In the genomic region with DNA sequence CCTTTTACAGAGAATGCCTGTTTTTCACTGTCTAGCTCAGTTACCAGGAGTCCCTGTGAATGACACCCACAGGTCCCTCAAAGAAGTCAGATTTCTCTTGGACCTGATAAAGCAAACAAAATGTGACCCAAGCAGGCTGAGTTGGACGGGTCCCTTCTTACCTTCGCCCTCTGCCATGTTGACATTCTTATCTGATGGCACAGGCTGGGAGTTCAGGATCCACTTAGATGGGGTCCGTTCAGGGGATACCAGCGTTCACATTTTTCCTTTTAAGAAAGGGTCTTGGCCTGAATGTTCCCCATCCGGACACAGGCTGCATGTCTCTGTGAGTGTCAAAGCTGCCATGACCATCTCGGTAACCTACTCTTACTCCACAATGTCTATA, we compare ENCODE assay signal across 3 cellular contexts.
A peak's percentile ranks its signal among the peaks of the same experiment; 100 is the strongest.
TF ChIP-seq lines count a peak whose summit lies in the region.

No MANE protein-coding gene starts in this region.

TF ChIP-seq in liver, 16 proteins besides CTCF, POLR2A, EP300 and RAD21:
- TF ChIP-seq SP1 (IDR thresholded peaks at IDR 0.05): peak; percentile 46
- peak; percentile 80 to 81 for TF ChIP-seq HNF4A (conservative IDR thresholded peaks at IDR 0.05)
- TF ChIP-seq, protein P1, sequence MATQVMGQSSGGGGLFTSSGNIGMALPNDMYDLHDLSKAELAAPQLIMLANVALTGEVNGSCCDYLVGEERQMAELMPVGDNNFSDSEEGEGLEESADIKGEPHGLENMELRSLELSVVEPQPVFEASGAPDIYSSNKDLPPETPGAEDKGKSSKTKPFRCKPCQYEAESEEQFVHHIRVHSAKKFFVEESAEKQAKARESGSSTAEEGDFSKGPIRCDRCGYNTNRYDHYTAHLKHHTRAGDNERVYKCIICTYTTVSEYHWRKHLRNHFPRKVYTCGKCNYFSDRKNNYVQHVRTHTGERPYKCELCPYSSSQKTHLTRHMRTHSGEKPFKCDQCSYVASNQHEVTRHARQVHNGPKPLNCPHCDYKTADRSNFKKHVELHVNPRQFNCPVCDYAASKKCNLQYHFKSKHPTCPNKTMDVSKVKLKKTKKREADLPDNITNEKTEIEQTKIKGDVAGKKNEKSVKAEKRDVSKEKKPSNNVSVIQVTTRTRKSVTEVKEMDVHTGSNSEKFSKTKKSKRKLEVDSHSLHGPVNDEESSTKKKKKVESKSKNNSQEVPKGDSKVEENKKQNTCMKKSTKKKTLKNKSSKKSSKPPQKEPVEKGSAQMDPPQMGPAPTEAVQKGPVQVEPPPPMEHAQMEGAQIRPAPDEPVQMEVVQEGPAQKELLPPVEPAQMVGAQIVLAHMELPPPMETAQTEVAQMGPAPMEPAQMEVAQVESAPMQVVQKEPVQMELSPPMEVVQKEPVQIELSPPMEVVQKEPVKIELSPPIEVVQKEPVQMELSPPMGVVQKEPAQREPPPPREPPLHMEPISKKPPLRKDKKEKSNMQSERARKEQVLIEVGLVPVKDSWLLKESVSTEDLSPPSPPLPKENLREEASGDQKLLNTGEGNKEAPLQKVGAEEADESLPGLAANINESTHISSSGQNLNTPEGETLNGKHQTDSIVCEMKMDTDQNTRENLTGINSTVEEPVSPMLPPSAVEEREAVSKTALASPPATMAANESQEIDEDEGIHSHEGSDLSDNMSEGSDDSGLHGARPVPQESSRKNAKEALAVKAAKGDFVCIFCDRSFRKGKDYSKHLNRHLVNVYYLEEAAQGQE (IDR thresholded peaks at IDR 0.05): no peak
- TF ChIP-seq JUND (IDR thresholded peaks at IDR 0.05): peak in 1 of 2 donors; percentile 21
- no peak for TF ChIP-seq ZBTB33 (IDR thresholded peaks at IDR 0.05)
- TF ChIP-seq RXRA (IDR thresholded peaks at IDR 0.05): peak; percentile 61 to 73
- peak; percentile 45 for TF ChIP-seq MAX (IDR thresholded peaks at IDR 0.05)
- TF ChIP-seq, protein P2, sequence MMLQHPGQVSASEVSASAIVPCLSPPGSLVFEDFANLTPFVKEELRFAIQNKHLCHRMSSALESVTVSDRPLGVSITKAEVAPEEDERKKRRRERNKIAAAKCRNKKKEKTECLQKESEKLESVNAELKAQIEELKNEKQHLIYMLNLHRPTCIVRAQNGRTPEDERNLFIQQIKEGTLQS (IDR thresholded peaks at IDR 0.05): no peak
- no peak for TF ChIP-seq TAF1 (conservative IDR thresholded peaks at IDR 0.05)
- TF ChIP-seq YY1 (IDR thresholded peaks at IDR 0.05): peak; percentile 42
- TF ChIP-seq FOXA1 (IDR thresholded peaks at IDR 0.05): peak; percentile 53
- TF ChIP-seq HNF4G (IDR thresholded peaks at IDR 0.05): peak; percentile 13
- TF ChIP-seq EGR1 (IDR thresholded peaks at IDR 0.05; ENCODE audit: low read depth in 2 of 2): peak in 1 of 2 donors; percentile 12
- no peak for TF ChIP-seq NR2F2 (IDR thresholded peaks at IDR 0.05)
- TF ChIP-seq FOXA2 (IDR thresholded peaks at IDR 0.05): peak; percentile 80
- TF ChIP-seq GABPA (IDR thresholded peaks at IDR 0.05 in 1 of 2, conservative IDR thresholded peaks at IDR 0.05 in 1 of 2): no peak

TF ChIP-seq in HepG2, 621 proteins besides CTCF, POLR2A, EP300 and RAD21 (continues in another document):
- TF ChIP-seq, protein P3, sequence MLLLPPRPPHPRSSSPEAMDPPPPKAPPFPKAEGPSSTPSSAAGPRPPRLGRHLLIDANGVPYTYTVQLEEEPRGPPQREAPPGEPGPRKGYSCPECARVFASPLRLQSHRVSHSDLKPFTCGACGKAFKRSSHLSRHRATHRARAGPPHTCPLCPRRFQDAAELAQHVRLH (CRISPR knock-in tag; IDR thresholded peaks at IDR 0.05; ENCODE audit: borderline replicate concordance, low read depth): no peak
- TF ChIP-seq ADNP (CRISPR knock-in tag; IDR thresholded peaks at IDR 0.05) (no peak), ZNF556 (CRISPR knock-in tag; IDR thresholded peaks at IDR 0.05; ENCODE audit: borderline replicate concordance) (no peak), ZNF674 (CRISPR knock-in tag; IDR thresholded peaks at IDR 0.05; ENCODE audit: low read depth) (no peak), SIN3A (IDR thresholded peaks at IDR 0.05; ENCODE audit: borderline replicate concordance, low read depth, low read length) (no peak), ZNF101 (CRISPR knock-in tag; IDR thresholded peaks at IDR 0.05; ENCODE audit: borderline replicate concordance, low read depth) (no peak), KIAA2018 (CRISPR knock-in tag; IDR thresholded peaks at IDR 0.05; ENCODE audit: borderline replicate concordance) (no peak), NCOA1 (CRISPR knock-in tag; IDR thresholded peaks at IDR 0.05) (no peak), ZNF274 (CRISPR knock-in tag; IDR thresholded peaks at IDR 0.05) (no peak), CENPBD1 (CRISPR knock-in tag; IDR thresholded peaks at IDR 0.05; ENCODE audit: borderline replicate concordance, low read depth) (no peak), ZKSCAN1 (IDR thresholded peaks at IDR 0.05; ENCODE audit: low read length) (no peak), EEA1 (CRISPR knock-in tag; IDR thresholded peaks at IDR 0.05; ENCODE audit: borderline replicate concordance) (no peak), ZFP62 (CRISPR knock-in tag; IDR thresholded peaks at IDR 0.05) (no peak), ZNF234 (CRISPR knock-in tag; conservative IDR thresholded peaks at IDR 0.05) (no peak)

TF ChIP-seq in H1, 55 proteins besides CTCF, POLR2A, EP300 and RAD21:
- no peak for TF ChIP-seq RFX5 (IDR thresholded peaks at IDR 0.05; ENCODE audit: borderline replicate concordance, low read depth, low read length)
- no peak for TF ChIP-seq GABPA (IDR thresholded peaks at IDR 0.05; ENCODE audit: borderline replicate concordance, insufficient read depth, low read length)
- no peak for TF ChIP-seq JUND (IDR thresholded peaks at IDR 0.05; ENCODE audit: low read length)
